ENCODE assay signal across 18 cellular contexts in genomic region chr4:102143433-102143832, GRCh38.
"Had no signal": no experiment of that assay in that cellular context is flagged by ENCODE, and none has a peak within 500 bp of the region (broad histone marks: within the 10 kb centered on the region; RNA-seq: fewer than 3 reads in every experiment).

No MANE protein-coding gene starts in this region.

- H3K4me3 ChIP-seq: gastrocnemius medialis, ovary, psoas muscle, right atrium auricular region, spleen had no signal

- H3K36me3 ChIP-seq: gastrocnemius medialis, ovary, right atrium auricular region, spleen had no signal

- H3K4me1 ChIP-seq: gastrocnemius medialis, psoas muscle, right atrium auricular region had no signal

- ATAC-seq: activated CD8-positive, alpha-beta T cell treated with anti-CD3 and anti-CD28 coated beads, Interleukin-2, amount 10 ng/mL, durations not matched to agents 7 days and 5 days; activated naive CD4-positive, alpha-beta T cell treated with anti-CD3 and anti-CD28 coated beads, Interleukin-2, amount 50 U/mL, for 72 hours; gastrocnemius medialis; left ventricle myocardium superior; natural killer cell treated with Interleukin-12 subunit alpha and Interleukin-12 subunit beta and Interleukin-15 and Interleukin-18, amount 100 ng/mL, for 72 hours; psoas muscle had no signal

- DNase-seq: activated CD4-positive, alpha-beta T cell treated with anti-CD3 and anti-CD28 coated beads for 1 hour; activated CD4-positive, alpha-beta T cell treated with anti-CD3 and anti-CD28 coated beads, Interleukin-2, amount 50 U/mL, for 1 hour; activated CD8-positive, alpha-beta T cell treated with anti-CD3 and anti-CD28 coated beads, Interleukin-2, amount 10 ng/mL, durations not matched to agents 7 days and 5 days; aorta; caudate nucleus; effector CD8-positive, alpha-beta T cell; gastrocnemius medialis; hypothalamus; left ventricle myocardium superior; midbrain; ovary; psoas muscle; spleen; stimulated activated CD4-positive, alpha-beta T cell treated with anti-CD3 and anti-CD28 coated beads, Interleukin-4, amount 100 ng/mL, for 24 hours; stimulated activated naive CD4-positive, alpha-beta T cell treated with Interleukin-2 at 50 U/mL for 16 hours had no signal

- H3K9me3 ChIP-seq: gastrocnemius medialis, ovary, psoas muscle, right atrium auricular region, spleen had no signal

- H3K27me3 ChIP-seq: gastrocnemius medialis, ovary, right atrium auricular region, spleen had no signal

- H3K27ac ChIP-seq: gastrocnemius medialis, ovary, psoas muscle, right atrium auricular region, spleen had no signal
